ENCODE assay signal across 2 cellular contexts in genomic region chr16:11309895-11310633, GRCh38.
TF ChIP-seq lines count a peak whose summit lies in the region.

No MANE protein-coding gene starts in this region.

TF ChIP-seq in GM12891, 5 proteins besides CTCF, POLR2A, EP300 and RAD21:
- TF ChIP-seq SPI1 (IDR thresholded peaks at IDR 0.05; ENCODE audit: low read depth, low read length) (peak; percentile 30; the same call in 1 of the 2 replicates), POLR2AphosphoS5 (IDR thresholded peaks at IDR 0.05; ENCODE audit: low read depth, low read length) (no peak)

TF ChIP-seq in HepG2, 621 proteins besides CTCF, POLR2A, EP300 and RAD21 (continues in another document):
- TF ChIP-seq ZNF430 (CRISPR knock-in tag; IDR thresholded peaks at IDR 0.05) (peak; percentile 91), ADNP (CRISPR knock-in tag; IDR thresholded peaks at IDR 0.05) (peak; percentile 97), GFI1 (CRISPR knock-in tag; IDR thresholded peaks at IDR 0.05; ENCODE audit: borderline replicate concordance) (peak; percentile 60; the same call in 1 of the 2 replicates), ZXDC (CRISPR knock-in tag; IDR thresholded peaks at IDR 0.05) (no peak), ZNF800 (CRISPR knock-in tag; IDR thresholded peaks at IDR 0.05) (0 out of 2 replicates have a peak, but pooled peaks have one; percentile 21), ZNF124 (CRISPR knock-in tag; IDR thresholded peaks at IDR 0.05) (peak; percentile 55), SAP130 (CRISPR knock-in tag; IDR thresholded peaks at IDR 0.05; ENCODE audit: low read depth) (peak; percentile 92), JUNB (CRISPR knock-in tag; IDR thresholded peaks at IDR 0.05; ENCODE audit: borderline replicate concordance) (peak; percentile 39), KAT8 (CRISPR knock-in tag; IDR thresholded peaks at IDR 0.05) (peak; percentile 45; the same call in 1 of the 2 replicates), NCOA2 (CRISPR knock-in tag; IDR thresholded peaks at IDR 0.05) (peak; percentile 66; the same call in 1 of the 2 replicates), U2AF2 (IDR thresholded peaks at IDR 0.05; ENCODE audit: low read depth, low read length) (no peak), BCL3 (CRISPR knock-in tag; IDR thresholded peaks at IDR 0.05) (peak; percentile 96), MXD4 (CRISPR knock-in tag; IDR thresholded peaks at IDR 0.05) (no peak), PRPF4 (IDR thresholded peaks at IDR 0.05; ENCODE audit: low read depth, low read length, poor library complexity, severe bottlenecking) (no peak), TEF (CRISPR knock-in tag; IDR thresholded peaks at IDR 0.05) (no peak), ZFP36L1 (CRISPR knock-in tag; IDR thresholded peaks at IDR 0.05) (peak; percentile 76; the same call in 1 of the 2 replicates), ZNF605 (CRISPR knock-in tag; IDR thresholded peaks at IDR 0.05) (peak; percentile 83; the same call in 1 of the 2 replicates), ZFP82 (CRISPR knock-in tag; IDR thresholded peaks at IDR 0.05; ENCODE audit: borderline replicate concordance) (0 out of 2 replicates have a peak, but pooled peaks have one; percentile 65), ZNF740 (CRISPR knock-in tag; IDR thresholded peaks at IDR 0.05) (no peak), ZNF354B (CRISPR knock-in tag; IDR thresholded peaks at IDR 0.05) (0 out of 2 replicates have a peak, but pooled peaks have one; percentile 58), ZGPAT (CRISPR knock-in tag; IDR thresholded peaks at IDR 0.05) (peak; percentile 90), NFKBIZ (CRISPR knock-in tag; IDR thresholded peaks at IDR 0.05) (peak; percentile 89; the same call in 1 of the 2 replicates), ZNF629 (CRISPR knock-in tag; conservative IDR thresholded peaks at IDR 0.05) (peak; percentile 58; the same call in 1 of the 2 replicates), ATF2 (CRISPR knock-in tag; IDR thresholded peaks at IDR 0.05) (peak; percentile 76), SMARCE1 (IDR thresholded peaks at IDR 0.05; ENCODE audit: borderline replicate concordance) (no peak), KIAA2018 (CRISPR knock-in tag; IDR thresholded peaks at IDR 0.05; ENCODE audit: borderline replicate concordance) (peak; percentile 94; the same call in 1 of the 2 replicates), ZNF766 (CRISPR knock-in tag; IDR thresholded peaks at IDR 0.05; ENCODE audit: borderline replicate concordance) (peak; percentile 82; the same call in 1 of the 2 replicates), CENPX (CRISPR knock-in tag; IDR thresholded peaks at IDR 0.05) (no peak), CAMTA2 (CRISPR knock-in tag; IDR thresholded peaks at IDR 0.05; ENCODE audit: borderline replicate concordance) (no peak), ZNF879 (CRISPR knock-in tag; IDR thresholded peaks at IDR 0.05) (no peak), PPARG (CRISPR knock-in tag; conservative IDR thresholded peaks at IDR 0.05) (no peak; the same call in 1 of the 2 replicates), SMAD1 (CRISPR knock-in tag; IDR thresholded peaks at IDR 0.05; ENCODE audit: borderline replicate concordance, low read depth) (no peak; the same call in 1 of the 2 replicates), ZNF12 (CRISPR knock-in tag; IDR thresholded peaks at IDR 0.05) (peak; percentile 15; the same call in 1 of the 2 replicates), ZNF350 (CRISPR knock-in tag; IDR thresholded peaks at IDR 0.05; ENCODE audit: borderline replicate concordance, low read depth) (peak; percentile 30; the same call in 1 of the 2 replicates), ZNF607 (CRISPR knock-in tag; IDR thresholded peaks at IDR 0.05; ENCODE audit: borderline replicate concordance) (peak; percentile 84), MYNN (CRISPR knock-in tag; IDR thresholded peaks at IDR 0.05; ENCODE audit: low read depth) (no peak), KLF13 (CRISPR knock-in tag; IDR thresholded peaks at IDR 0.05) (no peak), ZNF782 (CRISPR knock-in tag; IDR thresholded peaks at IDR 0.05; ENCODE audit: borderline replicate concordance) (no peak), NBN (conservative IDR thresholded peaks at IDR 0.05) (no peak), RARA (CRISPR knock-in tag; IDR thresholded peaks at IDR 0.05) (peak; percentile 96), ZNF225 (CRISPR knock-in tag; IDR thresholded peaks at IDR 0.05) (no peak), ZNF562 (CRISPR knock-in tag; IDR thresholded peaks at IDR 0.05; ENCODE audit: borderline replicate concordance) (no peak)
